In the genomic region with DNA sequence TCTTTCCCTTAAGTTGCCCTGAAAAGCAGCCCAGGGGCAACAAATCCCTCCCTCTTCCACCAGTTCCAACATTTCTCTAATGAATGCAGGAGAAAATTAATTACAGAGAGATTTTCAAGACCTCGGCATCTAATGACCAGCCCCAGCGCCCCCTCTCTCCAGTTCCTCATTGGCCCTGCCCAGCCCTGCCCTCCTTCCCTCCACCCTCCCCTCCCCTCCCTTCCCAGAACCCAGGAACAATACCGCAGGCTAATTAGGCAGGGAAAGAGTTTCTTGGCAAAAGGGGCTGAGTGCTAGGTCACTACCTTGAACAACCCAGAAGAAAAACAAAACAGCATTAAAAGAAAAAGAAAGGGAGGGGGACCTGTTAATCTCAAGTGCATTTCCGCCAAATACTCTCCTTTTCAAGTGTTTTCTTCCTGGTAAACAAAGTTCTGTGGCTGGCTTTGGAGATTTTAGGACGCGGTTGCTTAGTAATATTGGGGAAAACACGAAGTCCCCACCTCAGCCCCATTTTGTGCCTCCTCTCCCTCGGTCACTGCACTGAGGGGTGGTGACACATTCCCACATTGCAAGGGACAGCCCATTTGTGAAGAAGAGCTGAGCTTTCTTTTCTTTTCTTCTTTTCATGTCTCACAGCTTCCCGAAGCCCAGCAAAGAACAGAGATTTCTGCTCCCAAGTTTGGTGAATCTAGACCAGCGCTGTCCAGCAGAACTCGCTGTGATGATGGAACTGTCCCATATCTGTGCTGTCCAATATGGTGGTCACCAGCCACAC, we compare ENCODE assay signal across 20 cellular contexts.
DNase-seq lines count a peak whose midpoint lies in the region; ATAC-seq and TF ChIP-seq lines count a peak whose summit lies in the region.
"Had no signal": no experiment of that assay in that cellular context is flagged by ENCODE, and none has a peak within 500 bp of the region (broad histone marks: within the 10 kb centered on the region; RNA-seq: fewer than 3 reads in every experiment).

No MANE protein-coding gene starts in this region.

- H3K9me3 Mint-ChIP-seq in WTC11 = no peaks in the 10 kb centered on the region
- H3K9me3 Mint-ChIP-seq in stimulated activated naive CD8-positive, alpha-beta T cell treated with anti-CD3 and anti-CD28 coated beads, Interleukin-15, amount 100 ng/mL, for 72 hours = no peaks in the 10 kb centered on the region

- POLR2A ChIA-PET in WTC11 (lab: Charles Lee) = no interaction called here

- CTCF ChIA-PET in WTC11 (lab: Charles Lee) = interaction anchor here (1.0 kb wide), 1 partner anchor 95 kb away, joined by 3 read pairs; no protein-coding TSS in a partner anchor

- H3K4me1 Mint-ChIP-seq in WTC11 = peaks cover 14% of the 10 kb centered on the region
- H3K4me1 Mint-ChIP-seq in T-helper 17 cell = no peaks in the 10 kb centered on the region
- no peaks in the 10 kb centered on the region for H3K4me1 Mint-ChIP-seq in stimulated activated naive CD8-positive, alpha-beta T cell treated with anti-CD3 and anti-CD28 coated beads, Interleukin-15, amount 100 ng/mL, for 72 hours

- no peak overlapping the region for H3K27ac ChIP-seq in HUES6 (ENCODE audit: low read depth, low read length)
- H3K27ac ChIP-seq: brain microvascular endothelial cell, C4-2B, ovary, stomach had no signal

- H3K27ac Mint-ChIP-seq in WTC11 = no peak overlapping the region
- no peak overlapping the region for H3K27ac Mint-ChIP-seq in T-helper 17 cell
- H3K27ac Mint-ChIP-seq in stimulated activated naive CD8-positive, alpha-beta T cell treated with anti-CD3 and anti-CD28 coated beads, Interleukin-15, amount 100 ng/mL, for 72 hours = no peak overlapping the region
- H3K27ac Mint-ChIP-seq: effector memory CD8-positive, alpha-beta T cell had no signal

- H3K36me3 Mint-ChIP-seq in WTC11 = no peaks in the 10 kb centered on the region
- H3K36me3 Mint-ChIP-seq in T-helper 17 cell (ENCODE audit: low read depth) = no peaks in the 10 kb centered on the region

- TF ChIP-seq CTCF in WTC11 (IDR thresholded peaks at IDR 0.05) = no peak

- intact Hi-C loops in sciatic nerve (cut with DNase I) = no loop called here

- H3K27me3 ChIP-seq in HUES6 (ENCODE audit: control insufficient read depth, insufficient read depth, low read length) = no peaks in the 10 kb centered on the region
- H3K27me3 ChIP-seq: brain microvascular endothelial cell, ovary had no signal

- H3K36me3 ChIP-seq in HUES6 (ENCODE audit: control insufficient read depth, insufficient read depth, low read length) = no peaks in the 10 kb centered on the region
- H3K36me3 ChIP-seq: brain microvascular endothelial cell, ovary, stomach had no signal

- peak overlapping the region; percentile 33; the same call in 1 of the 2 replicates for H3K4me3 Mint-ChIP-seq in WTC11
- no peak overlapping the region for H3K4me3 Mint-ChIP-seq in T-helper 17 cell
- H3K4me3 Mint-ChIP-seq in stimulated activated naive CD8-positive, alpha-beta T cell treated with anti-CD3 and anti-CD28 coated beads, Interleukin-15, amount 100 ng/mL, for 72 hours = no peak overlapping the region
- H3K4me3 Mint-ChIP-seq: effector memory CD8-positive, alpha-beta T cell had no signal

- H3K9me3 ChIP-seq in HUES6 (ENCODE audit: control insufficient read depth, insufficient read depth, low read depth, low read length) (no peaks in the 10 kb centered on the region), T-helper 17 cell (ENCODE audit: control insufficient read depth, low read length, poor library complexity, severe bottlenecking) (no peaks in the 10 kb centered on the region)
- H3K9me3 ChIP-seq: ovary, stomach had no signal

- peak; percentile 89 for ATAC-seq in WTC11
- ATAC-seq in sciatic nerve = peak; percentile 38
- ATAC-seq in T-helper 17 cell = no peak
- ATAC-seq in stimulated activated naive CD8-positive, alpha-beta T cell treated with anti-CD3 and anti-CD28 coated beads, Interleukin-15, amount 100 ng/mL, for 72 hours = no peak
- ATAC-seq: effector memory CD8-positive, alpha-beta T cell; GM12878; Panc1 had no signal

- H3K27me3 Mint-ChIP-seq in WTC11 (ENCODE audit: low read depth) (0 out of 2 replicates have a peak, but pooled peaks cover 2% of the 10 kb centered on the region), T-helper 17 cell (peaks cover 21% of the 10 kb centered on the region)
- peaks cover 36% of the 10 kb centered on the region for H3K27me3 Mint-ChIP-seq in stimulated activated naive CD8-positive, alpha-beta T cell treated with anti-CD3 and anti-CD28 coated beads, Interleukin-15, amount 100 ng/mL, for 72 hours

- peak; percentile 17 for DNase-seq in WTC11 (ENCODE audit: low spot score)
- peak; percentile 65 for DNase-seq in islet precursor cell
- DNase-seq in sciatic nerve (ENCODE audit: low spot score) = no peak
- no peak for DNase-seq in T-helper 17 cell
- no peak for DNase-seq in GM19240 (ENCODE audit: insufficient read length, low spot score)
- DNase-seq in stimulated activated naive CD8-positive, alpha-beta T cell treated with anti-CD3 and anti-CD28 coated beads, Interleukin-15, amount 100 ng/mL, for 72 hours = no peak
- DNase-seq: activated effector memory CD4-positive, alpha-beta T cell treated with Interleukin-2 at 50 U/mL for 16 hours; brain microvascular endothelial cell; effector memory CD8-positive, alpha-beta T cell; EL; Kasumi-1; NCI-H1694 treated with DMSO at 0.1 percent for 48 hours; NCI-H526; ovary; stimulated activated CD4-positive, alpha-beta T cell treated with anti-CD3 and anti-CD28 coated beads, Interleukin-12 subunit alpha, Interleukin-12 subunit beta, amount 100 ng/mL, for 4 hours; stomach had no signal

- peak overlapping the region; percentile 7 for H3K9ac ChIP-seq in HUES6 (ENCODE audit: low read length)

- H3K4me3 ChIP-seq in HUES6 (ENCODE audit: low read depth, low read length) = no peak overlapping the region
- H3K4me3 ChIP-seq: GM12878, ovary, stomach had no signal

- peaks cover 26% of the 10 kb centered on the region for H3K4me1 ChIP-seq in HUES6 (ENCODE audit: control insufficient read depth, insufficient read depth, low read length)

TF ChIP-seq in WTC11, 78 proteins besides CTCF, POLR2A, EP300 and RAD21:
- no peak for TF ChIP-seq TCF7 (CRISPR knock-in tag; IDR thresholded peaks at IDR 0.05; ENCODE audit: low read depth)
- TF ChIP-seq RORB (CRISPR knock-in tag; IDR thresholded peaks at IDR 0.05) = no peak
- no peak for TF ChIP-seq ZNF423 (CRISPR knock-in tag; IDR thresholded peaks at IDR 0.05)
- no peak for TF ChIP-seq GRHL2 (CRISPR knock-in tag; IDR thresholded peaks at IDR 0.05; ENCODE audit: insufficient replicate concordance, severe bottlenecking)
- TF ChIP-seq PRRX2 (CRISPR knock-in tag; IDR thresholded peaks at IDR 0.05) = no peak
- no peak for TF ChIP-seq NFYB (CRISPR knock-in tag; conservative IDR thresholded peaks at IDR 0.05; ENCODE audit: low read depth)

Comparison
In these comparisons a context has a peak if more than half of its experiments do, and no peak if none do; other contexts are left out.
1. ATAC-seq: peak in WTC11 (single experiment) and sciatic nerve (single experiment); none in T-helper 17 cell (single experiment) and stimulated activated naive CD8-positive, alpha-beta T cell treated with anti-CD3 and anti-CD28 coated beads, Interleukin-15, amount 100 ng/mL, for 72 hours (single experiment).
2. DNase-seq: peak in WTC11 (single experiment) and islet precursor cell (single experiment); none in sciatic nerve (single experiment), T-helper 17 cell (0 of 3), GM19240 (single experiment) and stimulated activated naive CD8-positive, alpha-beta T cell treated with anti-CD3 and anti-CD28 coated beads, Interleukin-15, amount 100 ng/mL, for 72 hours (0 of 2).